In the genomic region with DNA sequence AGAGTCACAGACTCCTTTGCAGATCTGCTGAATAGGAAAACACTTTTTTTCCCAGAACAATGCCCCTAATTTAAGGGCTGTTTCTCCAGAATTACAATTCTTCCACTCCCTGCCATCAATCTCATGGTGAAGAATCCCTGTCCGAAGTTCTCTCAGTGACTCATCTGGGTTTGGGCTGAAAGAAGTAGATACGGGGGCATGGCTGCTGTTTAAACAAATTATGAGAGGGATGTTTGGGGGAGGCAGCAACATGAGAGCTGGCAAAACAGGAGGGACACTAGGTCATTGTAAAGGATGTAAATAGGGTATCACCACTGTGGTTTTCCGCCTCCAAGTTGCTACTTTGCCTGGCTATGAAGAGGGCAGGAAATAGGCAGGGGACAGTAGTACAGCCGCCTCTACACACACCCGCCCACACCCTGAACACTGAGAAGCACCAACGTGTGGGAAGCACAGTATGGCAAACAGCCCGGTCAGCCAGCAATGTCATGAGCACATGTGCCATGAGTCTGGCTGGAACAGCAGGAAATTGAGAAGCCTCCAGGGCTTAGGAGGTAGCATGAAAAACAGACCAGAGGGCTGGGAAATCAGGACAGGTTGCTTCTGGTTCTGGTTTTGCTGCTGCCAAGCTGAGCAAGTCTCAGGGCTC, we compare ENCODE assay signal across 10 cellular contexts. TPM values are rescaled to one million over a fixed set of nuclear protein-coding genes. Genes with fewer than 3 reads are reported as not detected.
A peak's percentile ranks its signal among the peaks of the same experiment; 100 is the strongest.
DNase-seq lines count a peak whose midpoint lies in the region; ATAC-seq and TF ChIP-seq lines count a peak whose summit lies in the region.
"Had no signal": no experiment of that assay in that cellular context is flagged by ENCODE, and none has a peak within 500 bp of the region (broad histone marks: within the 10 kb centered on the region; RNA-seq: fewer than 3 reads in every experiment).

No MANE protein-coding gene starts in this region.

- H3K36me3 ChIP-seq in upper lobe of right lung = peaks cover 40% of the 10 kb centered on the region

- peaks cover 19% of the 10 kb centered on the region for H3K4me1 ChIP-seq in upper lobe of right lung

- intact Hi-C loops in upper lobe of right lung (cut with DNase I) = no loop called here

- peak; percentile 32 to 36 for ATAC-seq in activated naive CD4-positive, alpha-beta T cell treated with anti-CD3 and anti-CD28 coated beads, Interleukin-2, amount 50 U/mL, for 72 hours
- peak; percentile 95 for ATAC-seq in upper lobe of right lung
- ATAC-seq in GM21528 (IDR thresholded peaks at IDR 0.05; ENCODE audit: low FRiP score, unreplicated experiment) = no peak

- H3K27ac ChIP-seq in angular gyrus (ENCODE audit: low read depth, low read length) (peak overlapping the region; percentile 46), upper lobe of right lung (no peak overlapping the region)

- DNase-seq in activated naive CD4-positive, alpha-beta T cell treated with anti-CD3 and anti-CD28 coated beads, Interleukin-2, amount 50 U/mL, for 72 hours (ENCODE audit: low spot score in 2 of 2) = no peak
- DNase-seq in activated naive CD4-positive, alpha-beta T cell (lab: John Stamatoyannopoulos, UW) = no peak
- peak; percentile 47 for DNase-seq in kidney glomerular epithelial cell (lab: John Stamatoyannopoulos, UW)
- DNase-seq in upper lobe of right lung = peak; percentile 80
- no peak for DNase-seq in mesenteric fat pad (ENCODE audit: low spot score)
- DNase-seq in COR-L47 (lab: John Stamatoyannopoulos, UW) = no peak
- DNase-seq: DMS79, NCI-H524 had no signal

- H3K36me3 Mint-ChIP-seq in activated naive CD4-positive, alpha-beta T cell treated with anti-CD3 and anti-CD28 coated beads, Interleukin-2, amount 50 U/mL, for 72 hours = no peaks in the 10 kb centered on the region

- no peaks in the 10 kb centered on the region for H3K9me3 Mint-ChIP-seq in activated naive CD4-positive, alpha-beta T cell treated with anti-CD3 and anti-CD28 coated beads, Interleukin-2, amount 50 U/mL, for 72 hours

- peak overlapping the region in 1 of 2 donors; percentile 61 for H3K27ac Mint-ChIP-seq in activated naive CD4-positive, alpha-beta T cell treated with anti-CD3 and anti-CD28 coated beads, Interleukin-2, amount 50 U/mL, for 72 hours

- no peaks in the 10 kb centered on the region for H3K9me3 ChIP-seq in upper lobe of right lung

- H3K4me3 ChIP-seq in upper lobe of right lung = no peak overlapping the region

- no peak for TF ChIP-seq CTCF in upper lobe of right lung (IDR thresholded peaks at IDR 0.05)

- H3K27me3 ChIP-seq in upper lobe of right lung = no peaks in the 10 kb centered on the region

RNA-seq across cellular contexts. Expression of a gene that starts 17.2 kb away (rescaled TPM):
- 10 to 100 TPM; 57.3 to 75.0 TPM for total RNA-seq in activated naive CD4-positive, alpha-beta T cell treated with anti-CD3 and anti-CD28 coated beads, Interleukin-2, amount 50 U/mL, for 72 hours
- total RNA-seq in upper lobe of right lung = 185 TPM
- 130 TPM for total RNA-seq in mesenteric fat pad

RNA-seq across cellular contexts. Expression of a gene that starts 38.7 kb away (rescaled TPM):
- under 1 TPM; 0.37 to 0.48 TPM for total RNA-seq in activated naive CD4-positive, alpha-beta T cell treated with anti-CD3 and anti-CD28 coated beads, Interleukin-2, amount 50 U/mL, for 72 hours
- total RNA-seq in upper lobe of right lung = 5.4 TPM
- 1.6 TPM for total RNA-seq in mesenteric fat pad

RNA-seq across cellular contexts. Expression of a gene that starts 39.4 kb away (rescaled TPM):
- not detected for total RNA-seq in activated naive CD4-positive, alpha-beta T cell treated with anti-CD3 and anti-CD28 coated beads, Interleukin-2, amount 50 U/mL, for 72 hours
- not detected for total RNA-seq in upper lobe of right lung
- total RNA-seq in mesenteric fat pad = not detected

Comparison
In these comparisons a context has a peak if more than half of its experiments do, and no peak if none do; other contexts are left out.
1. DNase-seq: peak in kidney glomerular epithelial cell (single experiment) and upper lobe of right lung (single experiment); none in activated naive CD4-positive, alpha-beta T cell treated with anti-CD3 and anti-CD28 coated beads, Interleukin-2, amount 50 U/mL, for 72 hours (0 of 2), activated naive CD4-positive, alpha-beta T cell (0 of 4), mesenteric fat pad (single experiment) and COR-L47 (single experiment).